31 cellular contexts compared by ENCODE assay signal in genomic region chr12:39533951-39534350, GRCh38.
"Had no signal": no experiment of that assay in that cellular context is flagged by ENCODE, and none has a peak within 500 bp of the region (broad histone marks: within the 10 kb centered on the region; RNA-seq: fewer than 3 reads in every experiment).

No MANE protein-coding gene starts in this region.

- H3K27ac ChIP-seq: brain microvascular endothelial cell, SJCRH30, SK-N-MC had no signal

- H3K36me3 Mint-ChIP-seq: activated naive CD8-positive, alpha-beta T cell treated with anti-CD3 and anti-CD28 coated beads for 36 hours had no signal

- ATAC-seq: activated CD8-positive, alpha-beta T cell treated with anti-CD3 and anti-CD28 coated beads for 36 hours; K562 had no signal

- H3K4me3 Mint-ChIP-seq: activated CD4-positive, alpha-beta T cell treated with anti-CD3 and anti-CD28 coated beads, Interleukin-2, amount 10 ng/mL, durations not matched to agents 24 days and 14 days; activated CD8-positive, alpha-beta T cell treated with anti-CD3 and anti-CD28 coated beads for 36 hours; activated naive CD8-positive, alpha-beta T cell treated with anti-CD3 and anti-CD28 coated beads for 36 hours; activated T-helper 1 cell treated with anti-CD3 and anti-CD28 coated beads, Interleukin-12 subunit alpha, Interleukin-12 subunit beta, Interleukin-2, Interleukin-4 antibody, amounts not matched to agents 30 ng/mL and 10 ng/mL and 1 ng/mL, durations not matched to agents 14 hours and 24 hours and 36 hours; T-helper 2 cell treated with Interferon-gamma antibody and Interleukin-4, amounts not matched to agents 5 μg/mL and 100 μg/mL, for 36 hours had no signal

- H3K27me3 ChIP-seq: brain microvascular endothelial cell had no signal

- H3K27me3 Mint-ChIP-seq: activated CD4-positive, alpha-beta T cell treated with anti-CD3 and anti-CD28 coated beads, Interleukin-2, amount 10 ng/mL, durations not matched to agents 24 days and 14 days; activated CD8-positive, alpha-beta T cell treated with anti-CD3 and anti-CD28 coated beads for 36 hours; activated naive CD8-positive, alpha-beta T cell treated with anti-CD3 and anti-CD28 coated beads for 36 hours had no signal

- H3K9me3 Mint-ChIP-seq: activated CD4-positive, alpha-beta T cell treated with anti-CD3 and anti-CD28 coated beads, Interleukin-2, amount 10 ng/mL, durations not matched to agents 24 days and 14 days; activated CD8-positive, alpha-beta T cell treated with anti-CD3 and anti-CD28 coated beads for 36 hours; activated naive CD8-positive, alpha-beta T cell treated with anti-CD3 and anti-CD28 coated beads for 36 hours; activated T-helper 1 cell treated with anti-CD3 and anti-CD28 coated beads, Interleukin-12 subunit alpha, Interleukin-12 subunit beta, Interleukin-2, Interleukin-4 antibody, amounts not matched to agents 30 ng/mL and 10 ng/mL and 1 ng/mL, durations not matched to agents 14 hours and 24 hours and 36 hours; T-helper 2 cell treated with Interferon-gamma antibody and Interleukin-4, amounts not matched to agents 5 μg/mL and 100 μg/mL, for 36 hours had no signal

- H3K27ac Mint-ChIP-seq: activated CD4-positive, alpha-beta T cell treated with anti-CD3 and anti-CD28 coated beads, Interleukin-2, amount 10 ng/mL, durations not matched to agents 24 days and 14 days; activated CD8-positive, alpha-beta T cell treated with anti-CD3 and anti-CD28 coated beads for 36 hours; activated naive CD8-positive, alpha-beta T cell treated with anti-CD3 and anti-CD28 coated beads for 36 hours; activated T-helper 1 cell treated with anti-CD3 and anti-CD28 coated beads, Interleukin-12 subunit alpha, Interleukin-12 subunit beta, Interleukin-2, Interleukin-4 antibody, amounts not matched to agents 30 ng/mL and 10 ng/mL and 1 ng/mL, durations not matched to agents 14 hours and 24 hours and 36 hours; T-helper 2 cell treated with Interferon-gamma antibody and Interleukin-4, amounts not matched to agents 5 μg/mL and 100 μg/mL, for 36 hours had no signal

- H3K9me3 ChIP-seq: SJCRH30 had no signal

- FAIRE-seq: K562, TTC549 had no signal

- DNase-seq: activated CD4-positive, alpha-beta T cell treated with anti-CD3 and anti-CD28 coated beads, Interleukin-2, amount 10 ng/mL, durations not matched to agents 24 days and 14 days; activated CD4-positive, alpha-beta T cell treated with anti-CD3 and anti-CD28 coated beads, Interleukin-2, amount 50 U/mL, for 4 hours; activated CD8-positive, alpha-beta T cell treated with anti-CD3 and anti-CD28 coated beads for 36 hours; activated effector memory CD4-positive, alpha-beta T cell treated with anti-CD3 and anti-CD28 coated beads, Interleukin-2, amount 50 U/mL, for 16 hours; activated naive CD4-positive, alpha-beta T cell; activated naive CD4-positive, alpha-beta T cell treated with anti-CD3 and anti-CD28 coated beads, Interleukin-2, amount 50 U/mL, for 16 hours; activated naive CD8-positive, alpha-beta T cell treated with anti-CD3 and anti-CD28 coated beads for 36 hours; activated T-cell treated with anti-CD3 and anti-CD28 coated beads, Interleukin-2, amount 50 U/mL, for 1 hour; amniotic stem cell; aorta; brain microvascular endothelial cell; cerebellar nuclear complex; NCI-H1092 treated with DMSO at 0.1 percent for 48 hours; NCI-H1417; NCI-H146; NCI-H187; NCI-H2029 treated with DMSO at 0.1 percent for 48 hours; NCI-H2107; NCI-H2171; NCI-H510A; NCI-H526; NCI-H748 treated with DMSO at 0.1 percent for 48 hours; NK-92 treated with Interleukin-12 subunit alpha and Interleukin-12 subunit beta, amount 100 ng/mL, for 24 hours; OCI-M1; SHP77; SJCRH30 had no signal

- H3K36me3 ChIP-seq: brain microvascular endothelial cell, SJCRH30 had no signal

- H3K4me1 ChIP-seq: SJCRH30 had no signal

- H3K4me3 ChIP-seq: K562, SJCRH30, SK-N-MC had no signal
